In the genomic region with DNA sequence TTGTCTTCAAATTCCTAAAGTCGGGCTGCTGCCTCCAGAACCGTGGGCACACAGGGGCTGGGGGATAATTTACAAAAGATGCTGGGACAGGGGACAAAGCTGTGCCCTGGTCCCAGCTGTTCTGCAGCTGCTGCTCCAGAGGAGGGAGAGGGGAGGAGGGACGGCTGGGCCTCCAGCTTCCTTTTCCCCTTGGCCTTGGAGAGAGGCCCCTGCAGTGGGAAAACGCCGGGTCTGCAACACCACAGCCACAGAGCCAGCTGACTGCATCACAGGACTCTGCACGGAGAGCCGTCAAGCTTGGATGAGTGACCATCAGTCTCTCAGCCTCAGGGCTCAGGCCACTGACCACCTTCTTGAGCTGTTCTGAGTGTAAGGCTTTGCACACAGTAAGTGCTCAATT, we compare ENCODE assay signal across 19 cellular contexts. TPM values are rescaled to one million over a fixed set of nuclear protein-coding genes. Genes with fewer than 3 reads are reported as not detected.
DNase-seq lines count a peak whose midpoint lies in the region; ATAC-seq, FAIRE-seq and TF ChIP-seq lines count a peak whose summit lies in the region.
"Had no signal": no experiment of that assay in that cellular context is flagged by ENCODE, and none has a peak within 500 bp of the region (broad histone marks: within the 10 kb centered on the region; RNA-seq: fewer than 3 reads in every experiment).

No MANE protein-coding gene starts in this region.

- no peak overlapping the region for H3K4me2 ChIP-seq in H9 (ENCODE audit: insufficient read depth, insufficient read length, low read length)

- peak overlapping the region in 1 of 3 experiments; percentile 80; a peak in 1 of 7 replicates for H3K27ac Mint-ChIP-seq in H9
- H3K27ac Mint-ChIP-seq: activated CD4-positive, alpha-beta T cell treated with anti-CD3 and anti-CD28 coated beads, Interleukin-2, amount 10 ng/mL, durations not matched to agents 7 days and 5 days; effector memory CD8-positive, alpha-beta T cell had no signal

- H3K79me2 ChIP-seq in H9 (ENCODE audit: insufficient read depth, low read length) = peaks cover 2% of the 10 kb centered on the region; the same call in 1 of the 2 replicates

- TF ChIP-seq EP300 in ovary (IDR thresholded peaks at IDR 0.05) = no peak

- no peak overlapping the region; the same call in 1 of the 2 replicates for H3K14ac ChIP-seq in H9 (ENCODE audit: insufficient read depth, low read length)

- H3K27me3 ChIP-seq in H9 (ENCODE audit: insufficient read depth, low read length) (no peaks in the 10 kb centered on the region), left ventricle myocardium inferior (ENCODE audit: low read depth) (no peaks in the 10 kb centered on the region), ovary (no peaks in the 10 kb centered on the region)
- H3K27me3 ChIP-seq: Peyer's patch, suprapubic skin had no signal

- H4K20me1 ChIP-seq in H9 (ENCODE audit: control insufficient read depth, insufficient read depth, insufficient read length) = peaks cover 3% of the 10 kb centered on the region

- peaks cover 2 to 17% (median 15%) of the 10 kb centered on the region in 3 experiments; a peak in 6 of 7 replicates for H3K36me3 Mint-ChIP-seq in H9 (ENCODE audit: insufficient read depth in 1 of 3, low read depth in 3 of 3)

- intact Hi-C loops in left ventricle myocardium inferior (cut with micrococcal nuclease) = no loop called here
- intact Hi-C loops in ovary (cut with DNase I) = no loop called here

- no peak overlapping the region for H3K4me3 ChIP-seq in choroid plexus epithelial cell (ENCODE audit: low read depth, low read length)
- H3K4me3 ChIP-seq in left ventricle myocardium inferior = no peak overlapping the region
- H3K4me3 ChIP-seq in ovary = no peak overlapping the region
- H3K4me3 ChIP-seq: Peyer's patch, suprapubic skin had no signal

- FAIRE-seq in GM12891 (lab: Jason Lieb, UNC) = no peak
- FAIRE-seq: H54 had no signal

- no peaks in the 10 kb centered on the region for H3K23me2 ChIP-seq in H9 (ENCODE audit: insufficient read length, low read depth, low read length, poor library complexity, severe bottlenecking)

- H3T11ph ChIP-seq in H9 (ENCODE audit: low read length) = no peak overlapping the region

- no peaks in the 10 kb centered on the region for H3K4me1 ChIP-seq in H9 (ENCODE audit: insufficient read depth, low read length)
- H3K4me1 ChIP-seq in left ventricle myocardium inferior = peaks cover 59% of the 10 kb centered on the region
- peaks cover 3% of the 10 kb centered on the region for H3K4me1 ChIP-seq in ovary (ENCODE audit: insufficient read depth)
- H3K4me1 ChIP-seq: Peyer's patch had no signal

- H2BK15ac ChIP-seq in H9 (ENCODE audit: low read depth, low read length) = peak overlapping the region; percentile 41; the same call in 1 of the 2 replicates

- no peaks in the 10 kb centered on the region for H3K79me1 ChIP-seq in H9 (ENCODE audit: insufficient read depth, low read depth, low read length, poor library complexity, severe bottlenecking)

- H3K36me3 ChIP-seq in left ventricle myocardium inferior = peaks cover 15% of the 10 kb centered on the region
- H3K36me3 ChIP-seq in ovary = no peaks in the 10 kb centered on the region

- H3K27me3 Mint-ChIP-seq in H9 (ENCODE audit: low read depth) = no peaks in the 10 kb centered on the region

- ATAC-seq in GM18867 (IDR thresholded peaks at IDR 0.05; ENCODE audit: unreplicated experiment) = no peak
- ATAC-seq: effector memory CD8-positive, alpha-beta T cell had no signal

- H3K27ac ChIP-seq in H9 (ENCODE audit: insufficient read length, low read depth, low read length) = no peak overlapping the region
- peak overlapping the region; percentile 86 for H3K27ac ChIP-seq in left ventricle myocardium inferior (replicated peaks)
- peak overlapping the region in 1 of 2 donors; percentile 53 for H3K27ac ChIP-seq in ovary
- H3K27ac ChIP-seq: suprapubic skin had no signal

- DNase-seq in H9 (no peak), choroid plexus epithelial cell (ENCODE audit: low read depth) (peak; percentile 52), left ventricle myocardium inferior (peak; percentile 71), ovary (peak; percentile 70 to 83 (median 75)), NCI-H2029 (lab: John Stamatoyannopoulos, UW) (no peak), NCI-H2081 (lab: John Stamatoyannopoulos, UW) (no peak), GM12891 (ENCODE audit: insufficient read length, low spot score) (no peak)
- DNase-seq: ACHN; activated CD4-positive, alpha-beta T cell treated with anti-CD3 and anti-CD28 coated beads, Interleukin-2, amount 10 ng/mL, durations not matched to agents 7 days and 5 days; effector memory CD8-positive, alpha-beta T cell; hippocampal formation; NCI-H146; NCI-H524 treated with DMSO at 0.1 percent for 48 hours; Peyer's patch had no signal

- no peak overlapping the region for H4K5ac ChIP-seq in H9 (ENCODE audit: insufficient read length, low read depth, low read length)

- H3K9me3 ChIP-seq in H9 (ENCODE audit: control insufficient read depth, low read depth, low read length) (no peaks in the 10 kb centered on the region), left ventricle myocardium inferior (replicated peaks) (no peaks in the 10 kb centered on the region), ovary (no peaks in the 10 kb centered on the region)
- H3K9me3 ChIP-seq: Peyer's patch, suprapubic skin had no signal

- TF ChIP-seq POLR2A in ovary (IDR thresholded peaks at IDR 0.05) (no peak), GM12891 (IDR thresholded peaks at IDR 0.05; ENCODE audit: low read depth, low read length) (no peak)

- H2BK20ac ChIP-seq in H9 (ENCODE audit: low read depth, low read length, poor library complexity, severe bottlenecking) = no peak overlapping the region

- no peak overlapping the region for H4K8ac ChIP-seq in H9 (replicated peaks; ENCODE audit: insufficient read length, low read depth, low read length)

- H2BK5ac ChIP-seq in H9 (ENCODE audit: insufficient read length, low read length) = no peak overlapping the region

- H3K4me1 Mint-ChIP-seq in H9 = peaks cover 2 to 13% of the 10 kb centered on the region in 2 experiments; a peak in 2 of 4 replicates

- no peak overlapping the region for H3K4ac ChIP-seq in H9 (ENCODE audit: low read depth, low read length)

- H3K4me3 Mint-ChIP-seq in H9 = no peak overlapping the region; a peak in 1 of 5 replicates
- H3K4me3 Mint-ChIP-seq: activated CD4-positive, alpha-beta T cell treated with anti-CD3 and anti-CD28 coated beads, Interleukin-2, amount 10 ng/mL, durations not matched to agents 7 days and 5 days; effector memory CD8-positive, alpha-beta T cell had no signal

- H3K9me3 Mint-ChIP-seq in H9 = no peaks in the 10 kb centered on the region
- H3K9me3 Mint-ChIP-seq: activated CD4-positive, alpha-beta T cell treated with anti-CD3 and anti-CD28 coated beads, Interleukin-2, amount 10 ng/mL, durations not matched to agents 7 days and 5 days; effector memory CD8-positive, alpha-beta T cell had no signal

- no peak overlapping the region for H4K91ac ChIP-seq in H9 (ENCODE audit: insufficient read length, low read depth, low read length)

- TF ChIP-seq CTCF in H9 (conservative IDR thresholded peaks at IDR 0.05) (no peak), choroid plexus epithelial cell (conservative IDR thresholded peaks at IDR 0.05; ENCODE audit: low read depth, low read length) (no peak), left ventricle myocardium inferior (IDR thresholded peaks at IDR 0.05; ENCODE audit: borderline replicate concordance) (no peak), ovary (IDR thresholded peaks at IDR 0.05) (no peak)

- no peak overlapping the region for H2BK12ac ChIP-seq in H9 (ENCODE audit: insufficient read length, low read depth, low read length)

- no peak overlapping the region for H3K56ac ChIP-seq in H9 (ENCODE audit: insufficient read length, low read depth, low read length)

- H2AFZ ChIP-seq in H9 (ENCODE audit: low read length) = no peak overlapping the region

- H3K18ac ChIP-seq in H9 (ENCODE audit: insufficient read length, low read depth, low read length) = no peak overlapping the region

- H3K23ac ChIP-seq in H9 (ENCODE audit: insufficient read length, low read depth, low read length) = no peak overlapping the region

- H2AK5ac ChIP-seq in H9 (ENCODE audit: insufficient read length, low read length) = no peak overlapping the region

- H2BK120ac ChIP-seq in H9 (ENCODE audit: low read depth, low read length, poor library complexity, severe bottlenecking) = no peak overlapping the region

- WGBS in H9 (ENCODE audit: extremely low coverage, insufficient read length, low lambda C conversion rate) = no CpG with 5 or more reads among the region's 7 CpGs
- WGBS in ovary, 3 donors = 2 to 10% (median 7%) methylated on average over 7 of the region's 7 CpGs

- no peak overlapping the region for H3K9ac ChIP-seq in H9 (ENCODE audit: extremely low read depth, insufficient read length, low read length)

TF ChIP-seq in GM12891, 5 proteins besides CTCF, POLR2A, EP300 and RAD21:
- TF ChIP-seq POLR2AphosphoS5 (IDR thresholded peaks at IDR 0.05; ENCODE audit: low read depth, low read length) (no peak), POU2F2 (IDR thresholded peaks at IDR 0.05; ENCODE audit: low read depth, low read length) (no peak), PAX5 (IDR thresholded peaks at IDR 0.05; ENCODE audit: insufficient read depth, low read length, severe bottlenecking) (no peak), SPI1 (IDR thresholded peaks at IDR 0.05; ENCODE audit: low read depth, low read length) (no peak), TAF1 (IDR thresholded peaks at IDR 0.05; ENCODE audit: low read depth, low read length) (no peak)

RNA-seq across cellular contexts. Expression of a gene that starts 6.1 kb away (rescaled TPM):
- total RNA-seq in H9 (2021) = 57.9 and 59.4 TPM in 2 replicates
- 43.2 TPM for total RNA-seq in left ventricle myocardium inferior
- total RNA-seq in ovary = 10 to 100 TPM; 17.2 to 60.0 (median 38.0) TPM
- 10 to 100 TPM; 12.8 to 18.0 TPM for polyA plus RNA-seq in ovary
- 11.7 TPM for polyA plus RNA-seq in GM12891 (2012; ENCODE audit: low read depth, missing spikeins)
- total RNA-seq: activated CD4-positive, alpha-beta T cell treated with anti-CD3 and anti-CD28 coated beads, Interleukin-2, amount 10 ng/mL, durations not matched to agents 7 days and 5 days had no signal

RNA-seq across cellular contexts. Expression of a gene that starts 16.8 kb away (rescaled TPM):
- total RNA-seq in H9 (2021) (not detected in 2 replicates), left ventricle myocardium inferior (not detected), ovary (under 1 TPM in 3 of 7 donors, not detected in 4; 0.50 to 0.93 (median 0.51) TPM)
- polyA plus RNA-seq in ovary = under 1 TPM in 1 of 2 donors, not detected in 1; 0.86 TPM
- not detected for polyA plus RNA-seq in GM12891 (2012; ENCODE audit: low read depth, missing spikeins)
- total RNA-seq: activated CD4-positive, alpha-beta T cell treated with anti-CD3 and anti-CD28 coated beads, Interleukin-2, amount 10 ng/mL, durations not matched to agents 7 days and 5 days; Peyer's patch; suprapubic skin; T-helper 2 cell treated with Interferon-gamma antibody and Interleukin-4, amounts not matched to agents 100 ng/mL and 5 ng/mL, for 36 hours had no signal

RNA-seq across cellular contexts. Expression of a gene that starts 39.8 kb away (rescaled TPM):
- total RNA-seq in H9 (2021) (not detected in 2 replicates), left ventricle myocardium inferior (not detected), ovary (not detected)
- polyA plus RNA-seq in ovary = not detected
- polyA plus RNA-seq in GM12891 (2012; ENCODE audit: low read depth, missing spikeins) = not detected
- total RNA-seq: activated CD4-positive, alpha-beta T cell treated with anti-CD3 and anti-CD28 coated beads, Interleukin-2, amount 10 ng/mL, durations not matched to agents 7 days and 5 days; omental fat pad; Peyer's patch; suprapubic skin; T-helper 2 cell treated with Interferon-gamma antibody and Interleukin-4, amounts not matched to agents 100 ng/mL and 5 ng/mL, for 36 hours had no signal

RNA-seq across cellular contexts. Expression of a gene that starts 58.8 kb away (rescaled TPM):
- 42.0 and 44.0 TPM in 2 replicates for total RNA-seq in H9 (2021)
- 326 TPM for total RNA-seq in left ventricle myocardium inferior
- total RNA-seq in ovary = 100 to 1,000 TPM; 238 to 642 (median 479) TPM
- polyA plus RNA-seq in ovary = 100 to 1,000 TPM; 289 to 433 TPM
- 13.2 TPM for polyA plus RNA-seq in GM12891 (2012; ENCODE audit: low read depth, missing spikeins)

Comparison
In these comparisons a context has a peak if more than half of its experiments do, and no peak if none do; other contexts are left out.
1. DNase-seq: peak in choroid plexus epithelial cell (single experiment), left ventricle myocardium inferior (single experiment) and ovary (5 of 5); none in H9 (single experiment), NCI-H2029 (single experiment), NCI-H2081 (0 of 2) and GM12891 (single experiment).